ENCODE assay signal across 8 cellular contexts in genomic region chr14:26984318-26985177, GRCh38.
DNase-seq lines count a peak whose midpoint lies in the region; ATAC-seq and TF ChIP-seq lines count a peak whose summit lies in the region.

No MANE protein-coding gene starts in this region.

- no peak overlapping the region for H2AFZ ChIP-seq in mesenchymal stem cell (ENCODE audit: low read depth, low read length)

- WGBS in mesenchymal stem cell, result 43% methylated on average over 6 of the region's 9 CpGs

- no peak overlapping the region for H2BK12ac ChIP-seq in mesenchymal stem cell (ENCODE audit: low read length in 2 of 2)

- H3K4ac ChIP-seq in mesenchymal stem cell (ENCODE audit: low read depth in 1 of 2, low read length in 2 of 2), result no peak overlapping the region

- peak; percentile 11 to 16 for DNase-seq in activated CD4-positive, alpha-beta T cell treated with anti-CD3 and anti-CD28 coated beads, Interleukin-2, amount 50 U/mL, for 48 hours
- DNase-seq in activated CD4-positive, alpha-beta T cell treated with anti-CD3 and anti-CD28 coated beads for 1 hour, result no peak
- DNase-seq in KG1 (lab: John Stamatoyannopoulos, UW), result peak; percentile 10
- DNase-seq in OCI-M2 (lab: John Stamatoyannopoulos, UW; ENCODE audit: unreplicated experiment), result peak; percentile 68
- DNase-seq in ecto neural progenitor cell (ENCODE audit: low spot score), result peak; percentile 67
- peak; percentile 68 for DNase-seq in mesenchymal stem cell

- no peak overlapping the region for H4K91ac ChIP-seq in mesenchymal stem cell (ENCODE audit: low read length)

- no peaks in the 10 kb centered on the region for H3K27me3 ChIP-seq in mesenchymal stem cell (ENCODE audit: control insufficient read depth in 1 of 2, insufficient read depth in 1 of 2, low read length in 2 of 2)

- H2BK120ac ChIP-seq in mesenchymal stem cell (ENCODE audit: low read depth, low read length), result no peak overlapping the region

- no peak overlapping the region for H3K23ac ChIP-seq in mesenchymal stem cell (ENCODE audit: low read length in 2 of 2)

- H3K27ac ChIP-seq in mesenchymal stem cell (ENCODE audit: low read length, poor library complexity, severe bottlenecking), result no peak overlapping the region

- H3K9me3 ChIP-seq in mesenchymal stem cell (ENCODE audit: control insufficient read depth, low read length), result no peaks in the 10 kb centered on the region

- no peak for ATAC-seq in HG02970 (IDR thresholded peaks at IDR 0.05; ENCODE audit: low FRiP score, unreplicated experiment)
- no peak for ATAC-seq in GM18505 (IDR thresholded peaks at IDR 0.05; ENCODE audit: unreplicated experiment)

- H3K4me2 ChIP-seq in mesenchymal stem cell (ENCODE audit: low read length, poor library complexity, severe bottlenecking), result no peak overlapping the region

- H3K4me3 ChIP-seq in mesenchymal stem cell (ENCODE audit: insufficient read depth in 1 of 2, low read depth in 1 of 2, low read length in 2 of 2), result no peak overlapping the region

- H2BK15ac ChIP-seq in mesenchymal stem cell (ENCODE audit: low read depth, poor library complexity, severe bottlenecking), result no peak overlapping the region

- TF ChIP-seq POLR2A in GM18505 (IDR thresholded peaks at IDR 0.05; ENCODE audit: borderline replicate concordance, extremely low read depth, insufficient read depth, insufficient read length), result no peak

- H2BK5ac ChIP-seq in mesenchymal stem cell (ENCODE audit: low read depth, low read length, poor library complexity, severe bottlenecking), result no peak overlapping the region

- no peaks in the 10 kb centered on the region for H3K4me1 ChIP-seq in mesenchymal stem cell (ENCODE audit: control insufficient read depth, insufficient read depth, low read depth, low read length)

- no peak overlapping the region for H3K14ac ChIP-seq in mesenchymal stem cell (ENCODE audit: low read length in 2 of 2)

- no peaks in the 10 kb centered on the region for H3K79me1 ChIP-seq in mesenchymal stem cell (replicated peaks; ENCODE audit: low read length, poor library complexity, severe bottlenecking)

- H3K9ac ChIP-seq in mesenchymal stem cell (ENCODE audit: low read length), result peak overlapping the region; percentile 21

- H2AK5ac ChIP-seq in mesenchymal stem cell (ENCODE audit: low read length, severe bottlenecking), result no peak overlapping the region

- H3K36me3 ChIP-seq in mesenchymal stem cell (ENCODE audit: control insufficient read depth in 1 of 2, insufficient read depth in 2 of 2, low read depth in 1 of 2, low read length in 2 of 2), result no peaks in the 10 kb centered on the region

- no peak overlapping the region for H3K18ac ChIP-seq in mesenchymal stem cell (ENCODE audit: low read depth in 1 of 2, low read length in 2 of 2)

- H4K8ac ChIP-seq in mesenchymal stem cell (ENCODE audit: low read length), result no peak overlapping the region
